ENCODE assay signal across 14 cellular contexts in the genomic region with DNA sequence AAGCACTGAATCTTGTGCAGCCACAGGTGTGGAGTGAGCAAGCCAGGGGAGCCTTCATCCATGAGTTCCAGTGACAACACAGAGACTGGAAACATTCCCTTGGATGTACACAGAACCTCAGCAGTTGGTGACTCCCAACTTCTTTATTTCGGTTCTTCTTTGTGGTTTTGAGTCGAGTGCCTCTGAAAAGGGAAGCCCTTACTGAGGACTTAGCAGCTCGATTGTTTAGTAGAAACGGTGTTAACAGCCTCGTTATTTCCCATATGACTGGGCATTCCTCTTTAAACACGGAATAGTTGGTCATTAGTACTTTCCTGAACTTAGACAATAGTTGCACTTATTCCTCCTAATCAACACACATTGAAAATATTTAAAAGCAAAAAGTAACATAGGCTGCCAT.
DNase-seq lines count a peak whose midpoint lies in the region; ATAC-seq and TF ChIP-seq lines count a peak whose summit lies in the region.
"Had no signal": no experiment of that assay in that cellular context is flagged by ENCODE, and none has a peak within 500 bp of the region (broad histone marks: within the 10 kb centered on the region; RNA-seq: fewer than 3 reads in every experiment).

No MANE protein-coding gene starts in this region.

- H3K4me3 ChIP-seq in OCI-LY3 (ENCODE audit: low read length), result no peak overlapping the region
- H3K4me3 ChIP-seq: prostate gland had no signal

- no peak overlapping the region for H2AFZ ChIP-seq in OCI-LY3 (ENCODE audit: low read depth, low read length)

- TF ChIP-seq CTCF in OCI-LY3 (IDR thresholded peaks at IDR 0.05; ENCODE audit: low read depth, low read length), result no peak

- peak; percentile 25 for DNase-seq in KG1 (lab: John Stamatoyannopoulos, UW)
- no peak for DNase-seq in epithelial cell of prostate (ENCODE audit: low read depth, low spot score)
- DNase-seq in DMS153 (lab: John Stamatoyannopoulos, UW), result no peak
- DNase-seq in activated gamma-delta T cell (lab: John Stamatoyannopoulos, UW), result no peak
- DNase-seq: activated CD4-positive, alpha-beta T cell treated with anti-CD3 and anti-CD28 coated beads for 36 hours; CD8-positive, alpha-beta T cell; foreskin keratinocyte; NCI-H1092; NCI-H2227 treated with DMSO at 0.1 percent for 48 hours had no signal

- H3K4me1 Mint-ChIP-seq in stimulated activated memory B cell treated with anti-CD40 and anti-IgM and Interleukin-4, amounts not matched to agents 10 μg/mL and 1 μg/mL and 100 μg/mL, for 72 hours, result peaks cover 16% of the 10 kb centered on the region

- H3K4me2 ChIP-seq in OCI-LY3 (ENCODE audit: low read length), result peak overlapping the region; percentile 39

- H3K9me3 ChIP-seq in OCI-LY3 (ENCODE audit: insufficient read depth, low read length), result no peaks in the 10 kb centered on the region
- H3K9me3 ChIP-seq: prostate gland had no signal

- H3K9me3 Mint-ChIP-seq in stimulated activated memory B cell treated with anti-CD40 and anti-IgM and Interleukin-4, amounts not matched to agents 10 μg/mL and 1 μg/mL and 100 μg/mL, for 72 hours, result peaks cover 3% of the 10 kb centered on the region
- H3K9me3 Mint-ChIP-seq: CD8-positive, alpha-beta T cell; central memory CD8-positive, alpha-beta T cell had no signal

- H3K9ac ChIP-seq in OCI-LY3 (ENCODE audit: low read length), result no peak overlapping the region

- peaks cover 21% of the 10 kb centered on the region for H3K27me3 Mint-ChIP-seq in stimulated activated memory B cell treated with anti-CD40 and anti-IgM and Interleukin-4, amounts not matched to agents 10 μg/mL and 1 μg/mL and 100 μg/mL, for 72 hours
- H3K27me3 Mint-ChIP-seq: activated CD4-positive, alpha-beta T cell treated with anti-CD3 and anti-CD28 coated beads for 36 hours; central memory CD8-positive, alpha-beta T cell had no signal

- H3K4me1 ChIP-seq in OCI-LY3 (ENCODE audit: low read length), result peaks cover 29% of the 10 kb centered on the region
- H3K4me1 ChIP-seq: prostate gland had no signal

- no peaks in the 10 kb centered on the region for H3K36me3 ChIP-seq in OCI-LY3 (replicated peaks; ENCODE audit: low read depth, low read length)
- H3K36me3 ChIP-seq: prostate gland had no signal

- peak; percentile 55 for ATAC-seq in stimulated activated memory B cell treated with anti-CD40 and anti-IgM and Interleukin-4, amounts not matched to agents 10 μg/mL and 1 μg/mL and 100 μg/mL, for 72 hours
- no peak for ATAC-seq in GM21447 (IDR thresholded peaks at IDR 0.05; ENCODE audit: unreplicated experiment)
- ATAC-seq: activated CD4-positive, alpha-beta T cell treated with anti-CD3 and anti-CD28 coated beads for 36 hours; CD8-positive, alpha-beta T cell; foreskin keratinocyte had no signal

- no peak overlapping the region for H3K4me3 Mint-ChIP-seq in stimulated activated memory B cell treated with anti-CD40 and anti-IgM and Interleukin-4, amounts not matched to agents 10 μg/mL and 1 μg/mL and 100 μg/mL, for 72 hours
- H3K4me3 Mint-ChIP-seq: activated CD4-positive, alpha-beta T cell treated with anti-CD3 and anti-CD28 coated beads for 36 hours; CD8-positive, alpha-beta T cell; central memory CD8-positive, alpha-beta T cell had no signal

- peaks cover 60% of the 10 kb centered on the region for H3K27me3 ChIP-seq in OCI-LY3 (ENCODE audit: low read depth, low read length)
- H3K27me3 ChIP-seq: foreskin keratinocyte had no signal

- no peak overlapping the region for H3K27ac ChIP-seq in OCI-LY3 (ENCODE audit: low read length)
- H3K27ac ChIP-seq in epithelial cell of prostate, result peak overlapping the region; percentile 32
- H3K27ac ChIP-seq: foreskin keratinocyte, prostate gland had no signal

- no peaks in the 10 kb centered on the region for H3K36me3 Mint-ChIP-seq in stimulated activated memory B cell treated with anti-CD40 and anti-IgM and Interleukin-4, amounts not matched to agents 10 μg/mL and 1 μg/mL and 100 μg/mL, for 72 hours
- H3K36me3 Mint-ChIP-seq: CD8-positive, alpha-beta T cell had no signal

- H3K79me2 ChIP-seq in OCI-LY3 (ENCODE audit: low read length), result no peaks in the 10 kb centered on the region

- no peak overlapping the region for H3K27ac Mint-ChIP-seq in stimulated activated memory B cell treated with anti-CD40 and anti-IgM and Interleukin-4, amounts not matched to agents 10 μg/mL and 1 μg/mL and 100 μg/mL, for 72 hours
- H3K27ac Mint-ChIP-seq: activated CD4-positive, alpha-beta T cell treated with anti-CD3 and anti-CD28 coated beads for 36 hours; CD8-positive, alpha-beta T cell had no signal

- peaks cover 27% of the 10 kb centered on the region for H4K20me1 ChIP-seq in OCI-LY3 (ENCODE audit: insufficient read depth, low read length)
